1 cellular context compared by ENCODE assay signal in genomic region chr10:132748545-132749427, GRCh38.
TF ChIP-seq lines count a peak whose summit lies in the region.

No MANE protein-coding gene starts in this region.

TF ChIP-seq in GM23338, 12 proteins besides CTCF, POLR2A, EP300 and RAD21:
- TF ChIP-seq ZNF462 (CRISPR knock-in tag; IDR thresholded peaks at IDR 0.05) = no peak
